In genomic region chr17:80036715-80037477, GRCh38 we compare ENCODE assay signal across 1 cellular context.
TF ChIP-seq lines count a peak whose summit lies in the region.

No MANE protein-coding gene starts in this region.

TF ChIP-seq in HepG2, 621 proteins besides CTCF, POLR2A, EP300 and RAD21 (continued from another document):
- TF ChIP-seq ZNF605 (CRISPR knock-in tag; IDR thresholded peaks at IDR 0.05) (no peak), ZNF776 (CRISPR knock-in tag; IDR thresholded peaks at IDR 0.05) (no peak), IKZF4 (CRISPR knock-in tag; IDR thresholded peaks at IDR 0.05; ENCODE audit: borderline replicate concordance, low read depth, not compliant biosample characterization) (peak; percentile 3), ZBTB42 (CRISPR knock-in tag; IDR thresholded peaks at IDR 0.05) (no peak), PRMT3 (CRISPR knock-in tag; IDR thresholded peaks at IDR 0.05; ENCODE audit: borderline replicate concordance, low read depth) (0 out of 2 replicates have a peak, but pooled peaks have one; percentile 61), ZSCAN20 (CRISPR knock-in tag; IDR thresholded peaks at IDR 0.05; ENCODE audit: borderline replicate concordance) (0 out of 2 replicates have a peak, but pooled peaks have one; percentile 23), ZNF746 (CRISPR knock-in tag; IDR thresholded peaks at IDR 0.05) (peak; percentile 43; the same call in 1 of the 2 replicates), CCAR2 (optimal IDR thresholded peaks at IDR 0.05; ENCODE audit: low read depth, low read length) (no peak), ZNF326 (CRISPR knock-in tag; IDR thresholded peaks at IDR 0.05; ENCODE audit: borderline replicate concordance) (no peak), MXI1 (IDR thresholded peaks at IDR 0.05; ENCODE audit: borderline replicate concordance, low read depth, low read length) (peak; percentile 49; the same call in 2 of the 3 replicates), CBFB (CRISPR knock-in tag; IDR thresholded peaks at IDR 0.05) (peak; percentile 17; the same call in 1 of the 2 replicates), SP4 (CRISPR knock-in tag; IDR thresholded peaks at IDR 0.05) (peak; percentile 7; the same call in 1 of the 2 replicates), ZC3H13 (CRISPR knock-in tag; IDR thresholded peaks at IDR 0.05) (0 out of 2 replicates have a peak, but pooled peaks have one; percentile 15), MXD4 (CRISPR knock-in tag; IDR thresholded peaks at IDR 0.05) (peak; percentile 17; the same call in 1 of the 2 replicates), ZNF761 (CRISPR knock-in tag; conservative IDR thresholded peaks at IDR 0.05) (peak; percentile 53; the same call in 1 of the 2 replicates), ZNF770 (CRISPR knock-in tag; IDR thresholded peaks at IDR 0.05) (peak; percentile 18; the same call in 1 of the 2 replicates), HES4 (CRISPR knock-in tag; IDR thresholded peaks at IDR 0.05; ENCODE audit: borderline replicate concordance) (peak; percentile 86), DNMT3B (CRISPR knock-in tag; conservative IDR thresholded peaks at IDR 0.05) (no peak), PTBP1 (IDR thresholded peaks at IDR 0.05; ENCODE audit: low read depth, low read length, poor library complexity, severe bottlenecking) (no peak), REL (CRISPR knock-in tag; conservative IDR thresholded peaks at IDR 0.05) (peak; percentile 18; the same call in 1 of the 2 replicates), ATRX (CRISPR knock-in tag; IDR thresholded peaks at IDR 0.05; ENCODE audit: borderline replicate concordance) (no peak), ZBTB7A (CRISPR knock-in tag; IDR thresholded peaks at IDR 0.05) (peak; percentile 86), ATF7 (IDR thresholded peaks at IDR 0.05) (no peak), ATF7 (CRISPR knock-in tag; IDR thresholded peaks at IDR 0.05) (no peak), ZNF460 (CRISPR knock-in tag; IDR thresholded peaks at IDR 0.05; ENCODE audit: borderline replicate concordance) (no peak), NONO (IDR thresholded peaks at IDR 0.05) (no peak), NONO (CRISPR knock-in tag; conservative IDR thresholded peaks at IDR 0.05) (0 out of 2 replicates have a peak, but pooled peaks have one; percentile 32), ARNT2 (CRISPR knock-in tag; IDR thresholded peaks at IDR 0.05; ENCODE audit: low read depth) (0 out of 2 replicates have a peak, but pooled peaks have one; percentile 66), TGIF2 (CRISPR knock-in tag; IDR thresholded peaks at IDR 0.05) (peak; percentile 36; the same call in 1 of the 2 replicates), ZSCAN21 (CRISPR knock-in tag; IDR thresholded peaks at IDR 0.05; ENCODE audit: borderline replicate concordance) (peak; percentile 38; the same call in 1 of the 2 replicates), SMYD3 (CRISPR knock-in tag; IDR thresholded peaks at IDR 0.05) (no peak), ZNF292 (CRISPR knock-in tag; IDR thresholded peaks at IDR 0.05; ENCODE audit: borderline replicate concordance, low read depth) (peak; percentile 82; the same call in 1 of the 2 replicates), ZNF468 (CRISPR knock-in tag; IDR thresholded peaks at IDR 0.05) (no peak), EEA1 (CRISPR knock-in tag; IDR thresholded peaks at IDR 0.05; ENCODE audit: borderline replicate concordance) (no peak), DDIT3 (CRISPR knock-in tag; IDR thresholded peaks at IDR 0.05) (no peak), ELF1 (CRISPR knock-in tag; IDR thresholded peaks at IDR 0.05) (no peak), ZFP41 (CRISPR knock-in tag; IDR thresholded peaks at IDR 0.05; ENCODE audit: borderline replicate concordance) (peak; percentile 76; the same call in 1 of the 2 replicates), RFX1 (IDR thresholded peaks at IDR 0.05) (peak; percentile 73)
- TF ChIP-seq, protein P1, sequence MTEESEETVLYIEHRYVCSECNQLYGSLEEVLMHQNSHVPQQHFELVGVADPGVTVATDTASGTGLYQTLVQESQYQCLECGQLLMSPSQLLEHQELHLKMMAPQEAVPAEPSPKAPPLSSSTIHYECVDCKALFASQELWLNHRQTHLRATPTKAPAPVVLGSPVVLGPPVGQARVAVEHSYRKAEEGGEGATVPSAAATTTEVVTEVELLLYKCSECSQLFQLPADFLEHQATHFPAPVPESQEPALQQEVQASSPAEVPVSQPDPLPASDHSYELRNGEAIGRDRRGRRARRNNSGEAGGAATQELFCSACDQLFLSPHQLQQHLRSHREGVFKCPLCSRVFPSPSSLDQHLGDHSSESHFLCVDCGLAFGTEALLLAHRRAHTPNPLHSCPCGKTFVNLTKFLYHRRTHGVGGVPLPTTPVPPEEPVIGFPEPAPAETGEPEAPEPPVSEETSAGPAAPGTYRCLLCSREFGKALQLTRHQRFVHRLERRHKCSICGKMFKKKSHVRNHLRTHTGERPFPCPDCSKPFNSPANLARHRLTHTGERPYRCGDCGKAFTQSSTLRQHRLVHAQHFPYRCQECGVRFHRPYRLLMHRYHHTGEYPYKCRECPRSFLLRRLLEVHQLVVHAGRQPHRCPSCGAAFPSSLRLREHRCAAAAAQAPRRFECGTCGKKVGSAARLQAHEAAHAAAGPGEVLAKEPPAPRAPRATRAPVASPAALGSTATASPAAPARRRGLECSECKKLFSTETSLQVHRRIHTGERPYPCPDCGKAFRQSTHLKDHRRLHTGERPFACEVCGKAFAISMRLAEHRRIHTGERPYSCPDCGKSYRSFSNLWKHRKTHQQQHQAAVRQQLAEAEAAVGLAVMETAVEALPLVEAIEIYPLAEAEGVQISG (CRISPR knock-in tag; IDR thresholded peaks at IDR 0.05), result peak; percentile 88
- TF ChIP-seq, protein P2, sequence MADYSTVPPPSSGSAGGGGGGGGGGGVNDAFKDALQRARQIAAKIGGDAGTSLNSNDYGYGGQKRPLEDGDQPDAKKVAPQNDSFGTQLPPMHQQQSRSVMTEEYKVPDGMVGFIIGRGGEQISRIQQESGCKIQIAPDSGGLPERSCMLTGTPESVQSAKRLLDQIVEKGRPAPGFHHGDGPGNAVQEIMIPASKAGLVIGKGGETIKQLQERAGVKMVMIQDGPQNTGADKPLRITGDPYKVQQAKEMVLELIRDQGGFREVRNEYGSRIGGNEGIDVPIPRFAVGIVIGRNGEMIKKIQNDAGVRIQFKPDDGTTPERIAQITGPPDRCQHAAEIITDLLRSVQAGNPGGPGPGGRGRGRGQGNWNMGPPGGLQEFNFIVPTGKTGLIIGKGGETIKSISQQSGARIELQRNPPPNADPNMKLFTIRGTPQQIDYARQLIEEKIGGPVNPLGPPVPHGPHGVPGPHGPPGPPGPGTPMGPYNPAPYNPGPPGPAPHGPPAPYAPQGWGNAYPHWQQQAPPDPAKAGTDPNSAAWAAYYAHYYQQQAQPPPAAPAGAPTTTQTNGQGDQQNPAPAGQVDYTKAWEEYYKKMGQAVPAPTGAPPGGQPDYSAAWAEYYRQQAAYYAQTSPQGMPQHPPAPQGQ (CRISPR knock-in tag; IDR thresholded peaks at IDR 0.05; ENCODE audit: borderline replicate concordance), result no peak
- TF ChIP-seq, protein P3, sequence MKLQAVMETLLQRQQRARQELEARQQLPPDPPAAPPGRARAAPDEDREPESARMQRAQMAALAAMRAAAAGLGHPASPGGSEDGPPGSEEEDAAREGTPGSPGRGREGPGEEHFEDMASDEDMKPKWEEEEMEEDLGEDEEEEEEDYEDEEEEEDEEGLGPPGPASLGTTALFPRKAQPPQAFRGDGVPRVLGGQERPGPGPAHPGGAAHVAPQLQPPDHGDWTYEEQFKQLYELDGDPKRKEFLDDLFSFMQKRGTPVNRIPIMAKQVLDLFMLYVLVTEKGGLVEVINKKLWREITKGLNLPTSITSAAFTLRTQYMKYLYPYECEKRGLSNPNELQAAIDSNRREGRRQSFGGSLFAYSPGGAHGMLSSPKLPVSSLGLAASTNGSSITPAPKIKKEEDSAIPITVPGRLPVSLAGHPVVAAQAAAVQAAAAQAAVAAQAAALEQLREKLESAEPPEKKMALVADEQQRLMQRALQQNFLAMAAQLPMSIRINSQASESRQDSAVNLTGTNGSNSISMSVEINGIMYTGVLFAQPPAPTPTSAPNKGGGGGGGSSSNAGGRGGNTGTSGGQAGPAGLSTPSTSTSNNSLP (IDR thresholded peaks at IDR 0.05; ENCODE audit: low read depth, low read length), result no peak
TF ChIP-seq in HepG2: peak in this region for 110.
